In genomic region chr14:25908707-25909106, GRCh38 we compare ENCODE assay signal across 26 cellular contexts.
"Had no signal": no experiment of that assay in that cellular context is flagged by ENCODE, and none has a peak within 500 bp of the region (broad histone marks: within the 10 kb centered on the region; RNA-seq: fewer than 3 reads in every experiment).

No MANE protein-coding gene starts in this region.

- H3K27me3 Mint-ChIP-seq: activated CD4-positive, alpha-beta memory T cell treated with anti-CD3 and anti-CD28 coated beads for 36 hours; activated CD4-positive, alpha-beta T cell treated with anti-CD3 and anti-CD28 coated beads, Interleukin-2, amount 10 ng/mL, durations not matched to agents 7 days and 5 days; activated naive CD8-positive, alpha-beta T cell; IgD-negative memory B cell; T-cell had no signal

- H3K27ac ChIP-seq: SK-N-MC, VCaP had no signal

- H3K4me3 ChIP-seq: SK-N-MC had no signal

- H3K4me3 Mint-ChIP-seq: activated CD4-positive, alpha-beta memory T cell treated with anti-CD3 and anti-CD28 coated beads for 36 hours; activated CD4-positive, alpha-beta T cell treated with anti-CD3 and anti-CD28 coated beads, Interleukin-2, amount 10 ng/mL, durations not matched to agents 7 days and 5 days; activated naive CD4-positive, alpha-beta T cell treated with anti-CD3 and anti-CD28 coated beads for 36 hours; activated naive CD8-positive, alpha-beta T cell; activated T-cell treated with anti-CD3 and anti-CD28 coated beads, Interleukin-2, amount 50 U/mL, for 4 hours; IgD-negative memory B cell; T-cell had no signal

- H3K36me3 Mint-ChIP-seq: activated CD4-positive, alpha-beta memory T cell treated with anti-CD3 and anti-CD28 coated beads for 36 hours; activated naive CD8-positive, alpha-beta T cell; IgD-negative memory B cell; T-cell had no signal

- DNase-seq: activated CD4-positive, alpha-beta memory T cell treated with anti-CD3 and anti-CD28 coated beads for 36 hours; activated CD4-positive, alpha-beta T cell treated with anti-CD3 and anti-CD28 coated beads, Interleukin-2, amount 10 ng/mL, durations not matched to agents 7 days and 5 days; activated CD4-positive, CD25-positive, alpha-beta regulatory T cell; activated CD8-positive, alpha-beta memory T cell treated with anti-CD3 and anti-CD28 coated beads for 24 hours; activated gamma-delta T cell; activated naive CD4-positive, alpha-beta T cell treated with anti-CD3 and anti-CD28 coated beads for 36 hours; activated T-cell treated with anti-CD3 and anti-CD28 coated beads, Interleukin-2, amount 50 U/mL, for 4 hours; amygdala; cerebellar nuclear complex; KG1; NCI-H1048; NCI-H1694; NCI-H2107; NCI-H446 treated with DMSO at 0.1 percent for 48 hours; NCI-H524 treated with DMSO at 0.1 percent for 48 hours; NCI-H774; NK-92 treated with Interleukin-12 subunit alpha and Interleukin-12 subunit beta, amount 100 ng/mL, for 24 hours; RPMI8226; T-cell; T-helper 2 cell had no signal

- H3K4me1 Mint-ChIP-seq: activated CD4-positive, alpha-beta T cell treated with anti-CD3 and anti-CD28 coated beads, Interleukin-2, amount 10 ng/mL, durations not matched to agents 7 days and 5 days; IgD-negative memory B cell; T-cell had no signal

- ATAC-seq: activated T-cell treated with anti-CD3 and anti-CD28 coated beads, Interleukin-2, amount 50 U/mL, for 4 hours; Panc1; Right ventricle myocardium inferior; T-cell had no signal

- H3K27ac Mint-ChIP-seq: activated CD4-positive, alpha-beta memory T cell treated with anti-CD3 and anti-CD28 coated beads for 36 hours; activated CD4-positive, alpha-beta T cell treated with anti-CD3 and anti-CD28 coated beads, Interleukin-2, amount 10 ng/mL, durations not matched to agents 7 days and 5 days; activated naive CD4-positive, alpha-beta T cell treated with anti-CD3 and anti-CD28 coated beads for 36 hours; activated naive CD8-positive, alpha-beta T cell; IgD-negative memory B cell; T-cell had no signal
